In genomic region chr16:89581861-89582563, GRCh38 we compare ENCODE assay signal across 1 cellular context.
TF ChIP-seq lines count a peak whose summit lies in the region.

No MANE protein-coding gene starts in this region.

TF ChIP-seq in HepG2, 621 proteins besides CTCF, POLR2A, EP300 and RAD21 (continued from another document and continues in another):
- TF ChIP-seq TFE3 (CRISPR knock-in tag; IDR thresholded peaks at IDR 0.05), result peak; percentile 90
- TF ChIP-seq ZNF343 (CRISPR knock-in tag; IDR thresholded peaks at IDR 0.05), result no peak
- no peak for TF ChIP-seq ZNF576 (CRISPR knock-in tag; IDR thresholded peaks at IDR 0.05)
- no peak for TF ChIP-seq NFIC (IDR thresholded peaks at IDR 0.05; ENCODE audit: low read length)
- no peak for TF ChIP-seq CCDC6 (CRISPR knock-in tag; IDR thresholded peaks at IDR 0.05)
- TF ChIP-seq ZNF775 (CRISPR knock-in tag; IDR thresholded peaks at IDR 0.05; ENCODE audit: borderline replicate concordance), result 0 out of 2 replicates have a peak, but pooled peaks have one; percentile 5
- TF ChIP-seq MEF2D (CRISPR knock-in tag; IDR thresholded peaks at IDR 0.05), result no peak
- TF ChIP-seq LCORL (IDR thresholded peaks at IDR 0.05), result no peak
- TF ChIP-seq LCORL (CRISPR knock-in tag; IDR thresholded peaks at IDR 0.05), result peak; percentile 78; the same call in 1 of the 2 replicates
- peak; percentile 89 for TF ChIP-seq ELF1 (CRISPR knock-in tag; IDR thresholded peaks at IDR 0.05)
- TF ChIP-seq ZNF335 (CRISPR knock-in tag; IDR thresholded peaks at IDR 0.05), result no peak
- TF ChIP-seq ZSCAN29 (CRISPR knock-in tag; conservative IDR thresholded peaks at IDR 0.05), result 0 out of 2 replicates have a peak, but pooled peaks have one; percentile 18
- no peak for TF ChIP-seq CHD2 (IDR thresholded peaks at IDR 0.05; ENCODE audit: low read depth, low read length)
- no peak for TF ChIP-seq ZNF772 (CRISPR knock-in tag; IDR thresholded peaks at IDR 0.05)
- TF ChIP-seq ZGPAT (CRISPR knock-in tag; IDR thresholded peaks at IDR 0.05), result peak; percentile 38; the same call in 1 of the 2 replicates
- peak; percentile 25; the same call in 1 of the 2 replicates for TF ChIP-seq ZNF605 (CRISPR knock-in tag; IDR thresholded peaks at IDR 0.05)
- peak; percentile 49 for TF ChIP-seq RXRA (CRISPR knock-in tag; IDR thresholded peaks at IDR 0.05)
- TF ChIP-seq DRAP1 (CRISPR knock-in tag; IDR thresholded peaks at IDR 0.05), result peak; percentile 15; the same call in 1 of the 2 replicates
- TF ChIP-seq ETV5 (CRISPR knock-in tag; IDR thresholded peaks at IDR 0.05; ENCODE audit: borderline replicate concordance), result peak; percentile 42; the same call in 1 of the 2 replicates
- 0 out of 2 replicates have a peak, but pooled peaks have one; percentile 29 for TF ChIP-seq MIXL1 (CRISPR knock-in tag; IDR thresholded peaks at IDR 0.05)
- TF ChIP-seq KAT8 (CRISPR knock-in tag; IDR thresholded peaks at IDR 0.05), result peak; percentile 58
- peak; percentile 42; the same call in 1 of the 2 replicates for TF ChIP-seq IRF2 (CRISPR knock-in tag; IDR thresholded peaks at IDR 0.05)
- TF ChIP-seq SOX13 (IDR thresholded peaks at IDR 0.05), result no peak
- TF ChIP-seq SOX13 (CRISPR knock-in tag; conservative IDR thresholded peaks at IDR 0.05 in 1 of 2, IDR thresholded peaks at IDR 0.05 in 1 of 2), result peak in 1 of 2 experiments; percentile 11; a peak in 1 of 4 replicates
- 0 out of 2 replicates have a peak, but pooled peaks have one; percentile 43 for TF ChIP-seq CHCHD3 (CRISPR knock-in tag; IDR thresholded peaks at IDR 0.05)
- no peak for TF ChIP-seq MYNN (CRISPR knock-in tag; IDR thresholded peaks at IDR 0.05; ENCODE audit: low read depth)
- peak; percentile 62 for TF ChIP-seq MED1 (CRISPR knock-in tag; IDR thresholded peaks at IDR 0.05)
- TF ChIP-seq HNF4A (CRISPR knock-in tag; IDR thresholded peaks at IDR 0.05), result peak; percentile 44; the same call in 1 of the 2 replicates
- no peak for TF ChIP-seq FOXP1 (IDR thresholded peaks at IDR 0.05)
- TF ChIP-seq FOXP1 (CRISPR knock-in tag; IDR thresholded peaks at IDR 0.05), result peak; percentile 80
- TF ChIP-seq GATAD1 (CRISPR knock-in tag; IDR thresholded peaks at IDR 0.05), result no peak
- 0 out of 2 replicates have a peak, but pooled peaks have one; percentile 36 for TF ChIP-seq TARDBP (CRISPR knock-in tag; IDR thresholded peaks at IDR 0.05)
- TF ChIP-seq SKIL (CRISPR knock-in tag; IDR thresholded peaks at IDR 0.05; ENCODE audit: borderline replicate concordance), result peak; percentile 83
- TF ChIP-seq SAP130 (CRISPR knock-in tag; IDR thresholded peaks at IDR 0.05; ENCODE audit: low read depth), result peak; percentile 87
- no peak for TF ChIP-seq ZNF652 (CRISPR knock-in tag; IDR thresholded peaks at IDR 0.05; ENCODE audit: borderline replicate concordance, low read depth)
- 0 out of 2 replicates have a peak, but pooled peaks have one; percentile 24 for TF ChIP-seq CBFB (CRISPR knock-in tag; IDR thresholded peaks at IDR 0.05)
- peak; percentile 34; the same call in 1 of the 2 replicates for TF ChIP-seq DPF2 (CRISPR knock-in tag; IDR thresholded peaks at IDR 0.05; ENCODE audit: borderline replicate concordance, low read depth)
- peak; percentile 41; the same call in 1 of the 2 replicates for TF ChIP-seq ZNF761 (CRISPR knock-in tag; conservative IDR thresholded peaks at IDR 0.05)
- TF ChIP-seq ZBTB2 (CRISPR knock-in tag; IDR thresholded peaks at IDR 0.05; ENCODE audit: low read depth), result no peak
- no peak for TF ChIP-seq ZNF430 (CRISPR knock-in tag; IDR thresholded peaks at IDR 0.05)
- no peak for TF ChIP-seq ZNF740 (CRISPR knock-in tag; IDR thresholded peaks at IDR 0.05)
- peak; percentile 66; the same call in 1 of the 2 replicates for TF ChIP-seq GATAD2A (CRISPR knock-in tag; IDR thresholded peaks at IDR 0.05)
- 0 out of 2 replicates have a peak, but pooled peaks have one; percentile 49 for TF ChIP-seq ZNF598 (CRISPR knock-in tag; IDR thresholded peaks at IDR 0.05; ENCODE audit: borderline replicate concordance)
- no peak for TF ChIP-seq ZNF556 (CRISPR knock-in tag; IDR thresholded peaks at IDR 0.05; ENCODE audit: borderline replicate concordance)
- 0 out of 2 replicates have a peak, but pooled peaks have one; percentile 22 for TF ChIP-seq PPARG (CRISPR knock-in tag; conservative IDR thresholded peaks at IDR 0.05)
- TF ChIP-seq ZMYM3 (CRISPR knock-in tag; IDR thresholded peaks at IDR 0.05), result peak; percentile 53; the same call in 1 of the 2 replicates
- TF ChIP-seq GTF3A (CRISPR knock-in tag; conservative IDR thresholded peaks at IDR 0.05), result 0 out of 2 replicates have a peak, but pooled peaks have one; percentile 18
- TF ChIP-seq MAX (IDR thresholded peaks at IDR 0.05), result 0 out of 2 replicates have a peak, but pooled peaks have one; percentile 18
- no peak for TF ChIP-seq PHF21A (CRISPR knock-in tag; IDR thresholded peaks at IDR 0.05)
- peak; percentile 56 for TF ChIP-seq BCL6 (CRISPR knock-in tag; IDR thresholded peaks at IDR 0.05)
- TF ChIP-seq THRA (CRISPR knock-in tag; IDR thresholded peaks at IDR 0.05; ENCODE audit: borderline replicate concordance), result peak; percentile 70; the same call in 1 of the 2 replicates
- TF ChIP-seq JDP2 (CRISPR knock-in tag; IDR thresholded peaks at IDR 0.05; ENCODE audit: borderline replicate concordance), result no peak
- 0 out of 2 replicates have a peak, but pooled peaks have one; percentile 26 for TF ChIP-seq THAP11 (CRISPR knock-in tag; IDR thresholded peaks at IDR 0.05)
- no peak for TF ChIP-seq E2F2 (CRISPR knock-in tag; IDR thresholded peaks at IDR 0.05; ENCODE audit: borderline replicate concordance)
- peak; percentile 80; the same call in 1 of the 2 replicates for TF ChIP-seq TFAP4 (IDR thresholded peaks at IDR 0.05; ENCODE audit: borderline replicate concordance, low read depth)
- peak; percentile 5; the same call in 1 of the 2 replicates for TF ChIP-seq ZFP91 (CRISPR knock-in tag; IDR thresholded peaks at IDR 0.05; ENCODE audit: borderline replicate concordance)
